16 cellular contexts compared by ENCODE assay signal in the genomic region with DNA sequence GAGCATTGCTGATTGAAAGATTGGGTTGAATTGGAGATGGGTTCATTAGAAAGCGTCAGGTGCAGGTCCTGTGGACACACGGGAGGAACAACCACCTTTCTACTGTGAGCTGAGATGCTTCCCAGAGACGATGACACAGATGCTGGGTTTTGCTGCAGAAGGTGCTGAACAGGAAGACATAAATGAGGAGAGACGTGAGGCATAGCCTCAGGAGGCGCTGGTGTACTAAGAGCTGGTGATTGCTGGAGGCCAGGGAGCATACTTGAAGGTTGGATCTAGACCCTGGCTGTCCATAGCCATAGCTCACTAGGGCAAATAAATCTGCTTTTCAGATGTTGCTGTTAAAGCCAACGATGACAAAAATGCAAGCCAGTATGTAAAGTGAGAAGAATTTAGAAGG.
"Had no signal": no experiment of that assay in that cellular context is flagged by ENCODE, and none has a peak within 500 bp of the region (broad histone marks: within the 10 kb centered on the region; RNA-seq: fewer than 3 reads in every experiment).

No MANE protein-coding gene starts in this region.

- H3K4me3 ChIP-seq: lung, ovary, right lobe of liver, suprapubic skin had no signal

- H3K36me3 Mint-ChIP-seq: activated naive CD8-positive, alpha-beta T cell treated with anti-CD3 and anti-CD28 coated beads, Interleukin-2, amount 10 ng/mL, durations not matched to agents 7 days and 5 days; type B pancreatic cell had no signal

- DNase-seq: activated CD4-positive, alpha-beta T cell treated with anti-CD3 and anti-CD28 coated beads, Interleukin-2, amount 50 U/mL, for 1 hour; activated naive CD4-positive, alpha-beta T cell; activated naive CD8-positive, alpha-beta T cell treated with anti-CD3 and anti-CD28 coated beads, Interleukin-2, amount 10 ng/mL, durations not matched to agents 7 days and 5 days; anterior cingulate cortex; effector CD8-positive, alpha-beta T cell; foreskin keratinocyte; glutamatergic neuron; ovary; right lobe of liver; stimulated activated naive CD8-positive, alpha-beta T cell treated with anti-CD3 and anti-CD28 coated beads, Interleukin-15, Interleukin-2, amounts not matched to agents 100 U/mL and 50 U/mL, for 24 hours had no signal

- H3K4me1 ChIP-seq: foreskin keratinocyte, right lobe of liver, suprapubic skin had no signal

- H3K27me3 ChIP-seq: foreskin keratinocyte, ovary, right lobe of liver, suprapubic skin had no signal

- H3K36me3 ChIP-seq: ovary, right lobe of liver, suprapubic skin had no signal

- H3K4me3 Mint-ChIP-seq: activated naive CD8-positive, alpha-beta T cell treated with anti-CD3 and anti-CD28 coated beads, Interleukin-2, amount 10 ng/mL, durations not matched to agents 7 days and 5 days; neural crest cell; type B pancreatic cell had no signal

- H3K9me3 ChIP-seq: ovary, right lobe of liver, suprapubic skin had no signal

- FAIRE-seq: islet of Langerhans had no signal

- H3K27ac Mint-ChIP-seq: activated naive CD8-positive, alpha-beta T cell treated with anti-CD3 and anti-CD28 coated beads, Interleukin-2, amount 10 ng/mL, durations not matched to agents 7 days and 5 days; type B pancreatic cell had no signal

- H3K27ac ChIP-seq: foreskin keratinocyte, ovary, right lobe of liver, suprapubic skin had no signal

- ATAC-seq: activated CD4-positive, CD25-positive, alpha-beta regulatory T cell treated with anti-CD3 and anti-CD28 coated beads, Interleukin-2, amount 50 U/mL, for 24 hours; foreskin keratinocyte; right lobe of liver; stimulated activated naive CD8-positive, alpha-beta T cell treated with anti-CD3 and anti-CD28 coated beads, Interleukin-15, Interleukin-2, amounts not matched to agents 100 U/mL and 50 U/mL, for 24 hours had no signal

- H3K9me3 Mint-ChIP-seq: neural crest cell, type B pancreatic cell had no signal

- H3K27me3 Mint-ChIP-seq: activated naive CD8-positive, alpha-beta T cell treated with anti-CD3 and anti-CD28 coated beads, Interleukin-2, amount 10 ng/mL, durations not matched to agents 7 days and 5 days had no signal

- H3K4me1 Mint-ChIP-seq: activated naive CD8-positive, alpha-beta T cell treated with anti-CD3 and anti-CD28 coated beads, Interleukin-2, amount 10 ng/mL, durations not matched to agents 7 days and 5 days had no signal
